Comparison of ENCODE assay signal across 12 cellular contexts in the genomic region with DNA sequence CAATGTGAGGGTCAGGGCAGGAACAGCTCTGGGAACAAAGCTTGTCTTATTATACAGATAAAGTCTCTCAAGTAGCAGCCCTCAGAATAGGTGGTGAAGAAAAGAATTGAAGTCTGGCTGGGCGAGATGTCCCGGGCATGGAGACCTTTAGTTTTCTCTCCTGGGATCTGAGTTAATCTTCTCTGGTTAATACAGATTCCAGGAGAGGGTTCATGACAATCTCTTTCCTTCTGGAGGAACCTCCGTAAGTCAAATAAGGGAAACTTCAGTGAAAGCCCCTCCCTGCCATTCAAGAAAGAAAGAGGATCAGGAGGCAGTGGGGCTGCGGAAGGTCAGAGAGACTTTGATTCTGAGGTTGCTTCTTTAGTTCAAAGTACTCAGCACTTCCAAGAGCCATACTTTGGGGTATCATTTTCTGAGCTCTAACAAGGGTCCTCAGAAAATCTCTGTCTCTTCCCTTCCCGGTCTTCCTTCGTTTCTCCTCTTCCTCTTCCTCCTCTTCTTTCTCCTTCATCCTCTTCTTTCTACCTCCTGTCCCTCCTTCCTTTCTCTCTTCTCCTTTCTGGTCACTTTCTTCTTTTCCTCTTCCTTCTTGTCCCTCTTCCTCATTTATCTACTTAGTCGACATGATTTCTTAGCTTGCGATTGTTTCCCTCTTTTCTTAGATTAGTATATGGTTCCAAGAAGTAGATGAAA. TPM values are rescaled to one million over a fixed set of nuclear protein-coding genes. Genes with fewer than 3 reads are reported as not detected.
DNase-seq lines count a peak whose midpoint lies in the region; ATAC-seq and TF ChIP-seq lines count a peak whose summit lies in the region.
"Had no signal": no experiment of that assay in that cellular context is flagged by ENCODE, and none has a peak within 500 bp of the region (broad histone marks: within the 10 kb centered on the region; RNA-seq: fewer than 3 reads in every experiment).

No MANE protein-coding gene starts in this region.

- no peaks in the 10 kb centered on the region for H4K20me1 ChIP-seq in SU-DHL-6 (ENCODE audit: low read depth, low read length)
- H4K20me1 ChIP-seq in hepatocyte (ENCODE audit: insufficient read depth, poor library complexity, severe bottlenecking): no peaks in the 10 kb centered on the region

- no peak overlapping the region for H3K4me3 Mint-ChIP-seq in nephron progenitor cell
- H3K4me3 Mint-ChIP-seq: activated T-cell treated with anti-CD3 and anti-CD28 coated beads, Interleukin-2, amount 50 U/mL, for 24 hours; CD14-positive monocyte had no signal

- intact Hi-C loops in Right ventricle myocardium superior (cut with DNase I): loop anchor here (10.0 kb wide), 1 partner anchor 293 kb away; no protein-coding TSS in a partner anchor
- intact Hi-C loops in transverse colon (cut with DNase I; ENCODE audit: low total_unique reads): loop anchor here (2.0 kb wide), 1 partner anchor 347 kb away; no protein-coding TSS in a partner anchor

- in situ Hi-C loops in transverse colon (cut with MboI; ENCODE audit: low pct_ligation_motif_present in 1 of 4, low pct_unique_long_range_greater_than_20kb in 1 of 4, low sequenced_read_pairs in 3 of 4): loop anchor here in 2 of 4 donors (10.0 to 25.0 kb wide), 2 partner anchors 303 to 435 kb away; a partner anchor contains a TSS

- H3K4me2 ChIP-seq in SU-DHL-6 (ENCODE audit: low read depth, low read length, poor library complexity, severe bottlenecking) (peak overlapping the region; percentile 76), hepatocyte (peak overlapping the region; percentile 79)

- H3K9me2 ChIP-seq in SU-DHL-6 (replicated peaks; ENCODE audit: insufficient read depth, low read length) (no peaks in the 10 kb centered on the region), hepatocyte (replicated peaks; ENCODE audit: insufficient read depth) (no peaks in the 10 kb centered on the region)

- peaks cover 48% of the 10 kb centered on the region for H3F3A ChIP-seq in SU-DHL-6 (ENCODE audit: insufficient read depth)

- H3K4me1 ChIP-seq in cardiac muscle cell (ENCODE audit: low read depth) (no peaks in the 10 kb centered on the region), hepatocyte (ENCODE audit: insufficient read depth) (peaks cover 7% of the 10 kb centered on the region), transverse colon (peaks cover 0 to 18% (median 9%) of the 10 kb centered on the region in 4 donors)

- H3K27me3 ChIP-seq in cardiac muscle cell: no peaks in the 10 kb centered on the region
- no peaks in the 10 kb centered on the region for H3K27me3 ChIP-seq in SU-DHL-6 (ENCODE audit: low read length)
- no peaks in the 10 kb centered on the region for H3K27me3 ChIP-seq in hepatocyte
- no peaks in the 10 kb centered on the region for H3K27me3 ChIP-seq in transverse colon

- no peak for DNase-seq in cardiac muscle cell (ENCODE audit: low read depth in 1 of 2, low spot score in 1 of 2)
- DNase-seq in Right ventricle myocardium superior: no peak
- no peak for DNase-seq in hepatocyte (ENCODE audit: low spot score)
- no peak for DNase-seq in transverse colon
- DNase-seq in nephron progenitor cell: no peak
- DNase-seq in NCI-H345 treated with DMSO at 0.1 percent for 48 hours (lab: John Stamatoyannopoulos, UW; ENCODE audit: unreplicated experiment): no peak
- DNase-seq: activated T-cell treated with anti-CD3 and anti-CD28 coated beads, Interleukin-2, amount 50 U/mL, for 24 hours; NCI-H1417 treated with DMSO at 0.1 percent for 48 hours; SHP77 had no signal

- H3K9me3 Mint-ChIP-seq in nephron progenitor cell: peaks cover 3% of the 10 kb centered on the region
- H3K9me3 Mint-ChIP-seq: activated T-cell treated with anti-CD3 and anti-CD28 coated beads, Interleukin-2, amount 50 U/mL, for 24 hours had no signal

- H3K9me3 ChIP-seq in cardiac muscle cell (ENCODE audit: low read depth): no peaks in the 10 kb centered on the region
- no peaks in the 10 kb centered on the region for H3K9me3 ChIP-seq in SU-DHL-6 (ENCODE audit: insufficient read depth, low read length)
- no peaks in the 10 kb centered on the region for H3K9me3 ChIP-seq in hepatocyte (ENCODE audit: low read depth)
- H3K9me3 ChIP-seq in transverse colon: no peaks in the 10 kb centered on the region

- WGBS in hepatocyte (ENCODE audit: low lambda C conversion rate, missing lambda C conversion rate): 81% methylated on average over 8 of the region's 8 CpGs
- WGBS in transverse colon (ENCODE audit: low coverage in 1 of 2), 2 donors: 61 to 71% methylated on average over 6 to 8 of the region's 8 CpGs

- H3K4me1 Mint-ChIP-seq in nephron progenitor cell: peaks cover under 1% of the 10 kb centered on the region

- H3K27ac Mint-ChIP-seq in nephron progenitor cell: no peak overlapping the region
- H3K27ac Mint-ChIP-seq: activated T-cell treated with anti-CD3 and anti-CD28 coated beads, Interleukin-2, amount 50 U/mL, for 24 hours had no signal

- H2AFZ ChIP-seq in SU-DHL-6 (ENCODE audit: low read depth, low read length, severe bottlenecking): peak overlapping the region; percentile 93
- H2AFZ ChIP-seq in hepatocyte: peak overlapping the region; percentile 57

- TF ChIP-seq POLR2A in transverse colon (IDR thresholded peaks at IDR 0.05): no peak

- H3K36me3 ChIP-seq in cardiac muscle cell (no peaks in the 10 kb centered on the region), SU-DHL-6 (ENCODE audit: low read length) (no peaks in the 10 kb centered on the region), hepatocyte (replicated peaks; ENCODE audit: insufficient read depth, low read depth) (no peaks in the 10 kb centered on the region), transverse colon (no peaks in the 10 kb centered on the region)

- H3K4me3 ChIP-seq in cardiac muscle cell (peak overlapping the region; percentile 82), SU-DHL-6 (ENCODE audit: insufficient read depth, low read length, poor library complexity, severe bottlenecking) (peak overlapping the region; percentile 71), hepatocyte (peak overlapping the region; percentile 7), transverse colon (peak overlapping the region in 1 of 4 donors; percentile 79)

- no peak for TF ChIP-seq EP300 in transverse colon (IDR thresholded peaks at IDR 0.05; ENCODE audit: low read depth)

- no peaks in the 10 kb centered on the region for H3K36me3 Mint-ChIP-seq in nephron progenitor cell (ENCODE audit: low read depth)
- H3K36me3 Mint-ChIP-seq: CD14-positive monocyte had no signal

- peak overlapping the region; percentile 64 for H3K9ac ChIP-seq in SU-DHL-6 (ENCODE audit: low read length)

- TF ChIP-seq CTCF in cardiac muscle cell (IDR thresholded peaks at IDR 0.05; ENCODE audit: low read depth, low read length) (no peak), SU-DHL-6 (IDR thresholded peaks at IDR 0.05; ENCODE audit: insufficient read depth, low read length, poor library complexity, severe bottlenecking) (no peak), hepatocyte (IDR thresholded peaks at IDR 0.05; ENCODE audit: poor library complexity) (no peak), transverse colon (IDR thresholded peaks at IDR 0.05) (no peak), nephron progenitor cell (IDR thresholded peaks at IDR 0.05) (no peak)

- H3K79me2 ChIP-seq in SU-DHL-6 (ENCODE audit: insufficient read depth, low read length) (peaks cover 2% of the 10 kb centered on the region; the same call in 1 of the 2 replicates), hepatocyte (no peaks in the 10 kb centered on the region)

- H3K27ac ChIP-seq in cardiac muscle cell (no peak overlapping the region), SU-DHL-6 (ENCODE audit: low read depth, low read length) (no peak overlapping the region), hepatocyte (peak overlapping the region; percentile 97), transverse colon (peak overlapping the region in 3 of 4 donors; percentile 98 to 99 (median 99))

- no peak for ATAC-seq in Right ventricle myocardium superior (ENCODE audit: poor library complexity)
- ATAC-seq in HG02798 (IDR thresholded peaks at IDR 0.05; ENCODE audit: poor library complexity, unreplicated experiment): no peak

- peaks cover 32% of the 10 kb centered on the region for H3K27me3 Mint-ChIP-seq in nephron progenitor cell (ENCODE audit: low read depth, poor library complexity)
- H3K27me3 Mint-ChIP-seq: activated T-cell treated with anti-CD3 and anti-CD28 coated beads, Interleukin-2, amount 50 U/mL, for 24 hours had no signal

RNA-seq across cellular contexts. Expression of a gene that starts 4.6 kb away (rescaled TPM):
- 4.9 and 6.4 TPM in 2 replicates for total RNA-seq in cardiac muscle cell
- 5.1 and 5.8 TPM in 2 replicates for polyA plus RNA-seq in cardiac muscle cell
- 3.7 TPM for total RNA-seq in Right ventricle myocardium superior
- 10.7 and 12.3 TPM in 2 replicates for total RNA-seq in hepatocyte
- 5.1 and 5.3 TPM in 2 replicates for polyA plus RNA-seq in hepatocyte
- 1 to 10 TPM; 2.8 to 9.7 (median 6.9) TPM for total RNA-seq in transverse colon

Comparison
In these comparisons a context has a peak if more than half of its experiments do, and no peak if none do; other contexts are left out.
1. H3K27ac ChIP-seq: peak in hepatocyte (single experiment) and transverse colon (3 of 4); none in cardiac muscle cell (single experiment) and SU-DHL-6 (single experiment).